ENCODE assay signal across 1 cellular context in the genomic region with DNA sequence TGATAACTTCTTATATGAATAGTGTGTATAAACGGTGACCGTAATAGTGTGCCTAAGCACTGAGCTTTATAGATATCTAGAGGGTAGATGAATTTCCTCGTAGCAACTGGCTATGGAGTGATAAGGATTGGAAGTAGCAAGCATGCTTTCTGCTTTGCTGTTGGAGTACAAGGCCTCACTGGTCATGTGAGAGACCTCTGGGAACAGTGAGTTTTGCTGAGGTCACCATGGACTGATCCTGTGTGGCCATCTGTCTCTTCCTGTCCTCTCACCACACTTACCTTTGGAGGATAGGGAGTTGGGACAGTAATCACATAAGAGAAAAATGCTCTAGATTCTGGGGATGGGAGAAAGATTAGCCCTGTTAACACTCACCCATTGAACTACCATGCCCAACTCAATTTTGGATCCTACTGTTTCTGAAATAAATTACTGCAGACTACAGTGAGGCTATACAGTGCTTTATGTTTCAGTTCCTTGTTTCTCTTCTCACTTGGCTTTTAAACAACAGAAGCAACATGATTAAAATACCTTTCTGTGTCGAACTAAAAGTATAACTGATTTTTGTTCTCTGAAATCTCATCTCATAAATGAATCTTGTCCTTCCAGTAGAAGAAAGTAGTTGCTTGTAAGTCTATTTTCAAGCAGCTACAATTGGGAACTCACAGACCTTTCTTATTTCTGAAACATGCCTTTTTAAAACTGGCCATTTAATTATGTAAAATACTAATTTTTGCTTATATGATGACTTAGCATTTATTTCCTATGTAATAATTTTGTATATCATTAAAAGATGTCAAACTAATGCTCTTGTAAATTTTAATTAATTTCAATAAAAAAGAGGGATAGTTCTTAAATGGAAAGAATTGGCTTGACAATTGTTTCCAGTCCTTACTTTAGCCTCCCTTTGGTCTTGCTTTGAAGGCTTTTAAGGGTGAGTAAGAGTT.
TF ChIP-seq lines count a peak whose summit lies in the region.

No MANE protein-coding gene starts in this region.

TF ChIP-seq in GM23338, 12 proteins besides CTCF, POLR2A, EP300 and RAD21 (continued from another document):
- no peak for TF ChIP-seq ZNF462 (CRISPR knock-in tag; IDR thresholded peaks at IDR 0.05)
